1 cellular context compared by ENCODE assay signal in genomic region chr12:1500095-1500801, GRCh38.
TF ChIP-seq lines count a peak whose summit lies in the region.

No MANE protein-coding gene starts in this region.

TF ChIP-seq in K562, 482 proteins besides CTCF, POLR2A, EP300 and RAD21 (continued from another document and continues in another):
- TF ChIP-seq ZBTB11 (CRISPR knock-in tag; IDR thresholded peaks at IDR 0.05) (peak in 1 of 3 experiments; percentile 35; a peak in 1 of 6 replicates), ELK1 (CRISPR knock-in tag; IDR thresholded peaks at IDR 0.05) (no peak), KLF1 (tag; IDR thresholded peaks at IDR 0.05) (no peak), NR0B1 (IDR thresholded peaks at IDR 0.05; ENCODE audit: partially characterized antibody) (no peak), IFI16 (CRISPR knock-in tag; IDR thresholded peaks at IDR 0.05) (no peak), POLR2G (IDR thresholded peaks at IDR 0.05; ENCODE audit: low read depth, low read length) (peak; percentile 80), SNRNP70 (optimal IDR thresholded peaks at IDR 0.05; ENCODE audit: low read depth, low read length) (no peak), THRB (CRISPR knock-in tag; conservative IDR thresholded peaks at IDR 0.05) (no peak), ZNF551 (CRISPR knock-in tag; IDR thresholded peaks at IDR 0.05) (no peak), CUX1 (CRISPR knock-in tag; IDR thresholded peaks at IDR 0.05) (no peak), SPI1 (IDR thresholded peaks at IDR 0.05; ENCODE audit: borderline replicate concordance, low read depth, low read length) (no peak), ZC3H4 (CRISPR knock-in tag; IDR thresholded peaks at IDR 0.05; ENCODE audit: borderline replicate concordance) (no peak), ZNF76 (CRISPR knock-in tag; IDR thresholded peaks at IDR 0.05; ENCODE audit: borderline replicate concordance) (no peak), GTF3C2 (IDR thresholded peaks at IDR 0.05; ENCODE audit: borderline replicate concordance, extremely low read depth, insufficient read length) (no peak), MYNN (IDR thresholded peaks at IDR 0.05) (no peak), MYNN (CRISPR knock-in tag; IDR thresholded peaks at IDR 0.05) (no peak), BRCA1 (IDR thresholded peaks at IDR 0.05) (no peak), BRCA1 (CRISPR knock-in tag; IDR thresholded peaks at IDR 0.05) (no peak), CREB1 (IDR thresholded peaks at IDR 0.05) (no peak), CREB1 (CRISPR knock-in tag; IDR thresholded peaks at IDR 0.05) (no peak; the same call in 1 of the 2 replicates), LEF1 (IDR thresholded peaks at IDR 0.05) (peak; percentile 63), MED1 (CRISPR knock-in tag; IDR thresholded peaks at IDR 0.05; ENCODE audit: borderline replicate concordance) (no peak), STAT5B (CRISPR knock-in tag; IDR thresholded peaks at IDR 0.05) (no peak), CREB3L1 (IDR thresholded peaks at IDR 0.05; ENCODE audit: borderline replicate concordance, low read depth) (peak; percentile 91), HMG20A (CRISPR knock-in tag; conservative IDR thresholded peaks at IDR 0.05) (no peak), NEUROD1 (IDR thresholded peaks at IDR 0.05; ENCODE audit: borderline replicate concordance, low read depth, low read length, partially characterized antibody) (no peak), KDM2B (CRISPR knock-in tag; IDR thresholded peaks at IDR 0.05) (no peak), ZBTB34 (CRISPR knock-in tag; IDR thresholded peaks at IDR 0.05) (no peak), ZNF511 (CRISPR knock-in tag; IDR thresholded peaks at IDR 0.05) (0 out of 2 replicates have a peak, but pooled peaks have one; percentile 1), CGGBP1 (CRISPR knock-in tag; IDR thresholded peaks at IDR 0.05) (no peak), TEAD1 (CRISPR knock-in tag; IDR thresholded peaks at IDR 0.05) (0 out of 4 replicates have a peak, but pooled peaks of 1 of the 2 experiments have one; percentile 45), MEIS2 (IDR thresholded peaks at IDR 0.05; ENCODE audit: partially characterized antibody) (peak; percentile 41), JUND (IDR thresholded peaks at IDR 0.05; ENCODE audit: borderline replicate concordance, low read depth, low read length) (peak; percentile 50; the same call in 1 of the 2 replicates), JUND (tag; IDR thresholded peaks at IDR 0.05; ENCODE audit: borderline replicate concordance, low read depth, low read length) (peak; percentile 63; the same call in 1 of the 3 replicates), TRIM28 (IDR thresholded peaks at IDR 0.05) (peak; percentile 30; the same call in 1 of the 2 replicates), KAT2B (IDR thresholded peaks at IDR 0.05; ENCODE audit: low read depth, low read length) (no peak), ETV5 (CRISPR knock-in tag; IDR thresholded peaks at IDR 0.05; ENCODE audit: low read depth) (no peak), NCOR1 (IDR thresholded peaks at IDR 0.05) (peak; percentile 50; the same call in 1 of the 2 replicates), ZFPM2 (CRISPR knock-in tag; IDR thresholded peaks at IDR 0.05) (no peak), KDM5B (IDR thresholded peaks at IDR 0.05; ENCODE audit: insufficient replicate concordance, low read depth, low read length) (peak; percentile 38), SMARCC2 (IDR thresholded peaks at IDR 0.05; ENCODE audit: low read depth) (no peak), MTA2 (IDR thresholded peaks at IDR 0.05; ENCODE audit: low read depth) (no peak), ZKSCAN8 (CRISPR knock-in tag; IDR thresholded peaks at IDR 0.05) (no peak), ELF1 (tag; IDR thresholded peaks at IDR 0.05) (0 out of 2 replicates have a peak, but pooled peaks have one; percentile 25), ZNF174 (CRISPR knock-in tag; IDR thresholded peaks at IDR 0.05) (no peak), ZNF584 (CRISPR knock-in tag; IDR thresholded peaks at IDR 0.05; ENCODE audit: low read depth) (no peak), CHD1 (IDR thresholded peaks at IDR 0.05; ENCODE audit: low read length) (no peak), ERF (CRISPR knock-in tag; IDR thresholded peaks at IDR 0.05) (no peak), HDAC6 (IDR thresholded peaks at IDR 0.05; ENCODE audit: low read depth, low read length) (no peak)
